ENCODE assay signal across 8 cellular contexts in genomic region chr6:104859225-104860146, GRCh38. TPM values are rescaled to one million over a fixed set of nuclear protein-coding genes. Genes with fewer than 3 reads are reported as not detected.
A peak's percentile ranks its signal among the peaks of the same experiment; 100 is the strongest.
DNase-seq lines count a peak whose midpoint lies in the region; ATAC-seq and TF ChIP-seq lines count a peak whose summit lies in the region.

Gene HACE1 (minus strand): TSS chr6:104859919. CDS start chr6:104859642, 277 bp downstream.

- intact Hi-C loops in CD14-positive monocyte (cut with micrococcal nuclease) (no loop called here), lower leg skin (cut with DNase I; ENCODE audit: low total_unique reads) (no loop called here)

- peaks cover 2 to 9% (median 6%) of the 10 kb centered on the region in 3 donors for H3K27me3 Mint-ChIP-seq in CD14-positive monocyte (ENCODE audit: low read depth in 3 of 3)

- WGBS in lower leg skin, 2 donors: 0 to 1% methylated on average over 35 to 68 of the region's 89 CpGs

- no peaks in the 10 kb centered on the region for H3K36me3 Mint-ChIP-seq in CD14-positive monocyte

- peak within 1 kb of the TSS in 2 of 7 donors; percentile 49 to 76 for H3K27ac Mint-ChIP-seq in CD14-positive monocyte

- peak within 1 kb of the TSS; percentile 93 for H3K4me3 ChIP-seq in lower leg skin (ENCODE audit: low read depth, poor library complexity, severe bottlenecking)

- ATAC-seq in GM19328 (IDR thresholded peaks at IDR 0.05; ENCODE audit: unreplicated experiment) (peak; percentile 99), HG03520 (IDR thresholded peaks at IDR 0.05; ENCODE audit: unreplicated experiment) (peak; percentile 97)

- peak within 1 kb of the TSS; percentile 90 to 93 for H3K4me3 Mint-ChIP-seq in CD14-positive monocyte

- DNase-seq in CD14-positive monocyte (ENCODE audit: low spot score) (peak; percentile 58), NCI-H526 treated with DMSO at 0.1 percent for 48 hours (lab: John Stamatoyannopoulos, UW) (peak; percentile 89), dermis microvascular lymphatic vessel endothelial cell (ENCODE audit: low read depth in 2 of 2) (peak; percentile 66 to 92), lower leg skin (ENCODE audit: low spot score in 2 of 2) (peak; percentile 80 to 97)
- DNase-seq in activated CD4-positive, alpha-beta T cell treated with anti-CD3 and anti-CD28 coated beads, Interleukin-2, amount 50 U/mL, for 24 hours (ENCODE audit: low read depth in 1 of 2, low spot score in 1 of 2): peak; percentile 76 to 83
- DNase-seq in stimulated activated CD4-positive, alpha-beta T cell treated with anti-CD3 and anti-CD28 coated beads, Interleukin-4, amount 100 ng/mL, for 48 hours (ENCODE audit: low read depth in 2 of 2): peak; percentile 82 to 89

- TF ChIP-seq CTCF in CD14-positive monocyte (IDR thresholded peaks at IDR 0.05): peak; percentile 27
- no peak for TF ChIP-seq CTCF in lower leg skin (IDR thresholded peaks at IDR 0.05)

- H3K4me1 Mint-ChIP-seq in CD14-positive monocyte: peaks cover 13% of the 10 kb centered on the region

- H3K9me3 Mint-ChIP-seq in CD14-positive monocyte: no peaks in the 10 kb centered on the region

- no peak for TF ChIP-seq POLR2A in lower leg skin (IDR thresholded peaks at IDR 0.05)

RNA-seq across cellular contexts. Expression of gene HACE1, which starts in this region (rescaled TPM):
- 1 to 10 TPM; 2.7 to 3.4 TPM for polyA plus RNA-seq in CD14-positive monocyte
- total RNA-seq in dermis microvascular lymphatic vessel endothelial cell: 10.5 and 11.5 TPM in 2 replicates
- 10 to 100 TPM; 10.8 to 17.7 (median 11.6) TPM for total RNA-seq in lower leg skin

Comparison
In these comparisons a context has a peak if more than half of its experiments do, and no peak if none do; other contexts are left out.
1. Peak in every context shown above with its lines: DNase-seq, ATAC-seq and H3K4me3 ChIP-seq.